Comparison of ENCODE assay signal across 8 cellular contexts in genomic region chrX:131830400-131831184, GRCh38.
A peak's percentile ranks its signal among the peaks of the same experiment; 100 is the strongest.
DNase-seq lines count a peak whose midpoint lies in the region; ATAC-seq, FAIRE-seq and TF ChIP-seq lines count a peak whose summit lies in the region.

No MANE protein-coding gene starts in this region.

- peak overlapping the region; percentile 50 for H3K4me2 ChIP-seq in SK-N-SH

- H3K4me1 ChIP-seq in SK-N-SH (ENCODE audit: control insufficient read depth in 1 of 2, insufficient read depth in 2 of 2, low read depth in 1 of 2, low read length in 1 of 2) (peaks cover 0 to 4% of the 10 kb centered on the region in 2 experiments; a peak in 1 of 4 replicates), kidney (ENCODE audit: control insufficient read depth in 1 of 2, insufficient read depth in 1 of 2, low read depth in 1 of 2, low read length in 2 of 2) (no peaks in the 10 kb centered on the region)

- no peaks in the 10 kb centered on the region for H4K20me1 ChIP-seq in SK-N-SH (ENCODE audit: insufficient read depth)

- in situ Hi-C loops in G401 (cut with HindIII; ENCODE audit: low sequenced_read_pairs), result no loop called here

- peak; percentile 86 for TF ChIP-seq CTCF in SK-N-SH (IDR thresholded peaks at IDR 0.05)
- TF ChIP-seq CTCF in kidney (IDR thresholded peaks at IDR 0.05; ENCODE audit: borderline replicate concordance, extremely low read depth, insufficient read depth), result peak; percentile 44

- POLR2A ChIA-PET in SK-N-SH (lab: Yijun Ruan, JAX), result no interaction called here

- H3K9me3 ChIP-seq in SK-N-SH (no peaks in the 10 kb centered on the region), kidney (ENCODE audit: control insufficient read depth in 1 of 2, low read length in 2 of 2) (no peaks in the 10 kb centered on the region)

- H3K27me3 ChIP-seq in SK-N-SH (ENCODE audit: insufficient read depth), result no peaks in the 10 kb centered on the region

- no peaks in the 10 kb centered on the region for H3F3A ChIP-seq in SK-N-SH (replicated peaks; ENCODE audit: insufficient read depth)

- H3K27ac ChIP-seq in SK-N-SH (ENCODE audit: low read depth in 2 of 2, low read length in 1 of 2) (no peak overlapping the region), kidney (ENCODE audit: low read depth in 2 of 2, low read length in 2 of 2) (peak overlapping the region in 1 of 2 donors; percentile 22)

- peak overlapping the region; percentile 81 for H2AFZ ChIP-seq in SK-N-SH (ENCODE audit: low read depth)

- H3K79me2 ChIP-seq in SK-N-SH (ENCODE audit: insufficient read depth), result no peaks in the 10 kb centered on the region

- H3K9ac ChIP-seq in SK-N-SH, result no peak overlapping the region
- H3K9ac ChIP-seq in kidney (ENCODE audit: low read length in 2 of 2), result no peak overlapping the region

- H3K36me3 ChIP-seq in SK-N-SH (replicated peaks in 1 of 2; ENCODE audit: control insufficient read depth in 1 of 2, insufficient read depth in 2 of 2, low read length in 1 of 2) (no peaks in the 10 kb centered on the region), kidney (ENCODE audit: control insufficient read depth in 1 of 2, insufficient read depth in 2 of 2, low read length in 2 of 2) (no peaks in the 10 kb centered on the region)

- no peak for TF ChIP-seq POLR2A in H54 (IDR thresholded peaks at IDR 0.05; ENCODE audit: low read depth, low read length)

- peak; percentile 58 for DNase-seq in G401 (ENCODE audit: low spot score)
- peak; percentile 32 for DNase-seq in H54 (ENCODE audit: insufficient read length, low spot score)
- DNase-seq in NAMALWA (ENCODE audit: low spot score), result peak; percentile 26
- DNase-seq in SK-N-SH, result peak; percentile 56
- peak; percentile 65 for DNase-seq in central memory CD4-positive, alpha-beta T cell
- peak; percentile 86 for DNase-seq in kidney
- peak; percentile 72 for DNase-seq in stimulated activated CD4-positive, alpha-beta T cell treated with anti-CD3 and anti-CD28 coated beads, Interleukin-1b, Interleukin-23, amount 100 ng/mL, for 48 hours

- intact Hi-C loops in kidney (cut with DNase I), result no loop called here

- 41% methylated on average over 10 of the region's 15 CpGs for WGBS in SK-N-SH (ENCODE audit: low lambda C conversion rate)

- no peak for ATAC-seq in HG03280 (IDR thresholded peaks at IDR 0.05; ENCODE audit: unreplicated experiment)

- no peak for TF ChIP-seq EP300 in SK-N-SH (IDR thresholded peaks at IDR 0.05; ENCODE audit: borderline replicate concordance in 1 of 2, low read depth in 1 of 2, low read length in 1 of 2)

- FAIRE-seq in H54 (lab: Jason Lieb, UNC) (peak; percentile 97), kidney (lab: Jason Lieb, UNC) (peak; percentile 76)

- H3K9me2 ChIP-seq in SK-N-SH, result no peaks in the 10 kb centered on the region

- H3K4me3 ChIP-seq in SK-N-SH (ENCODE audit: low read depth in 2 of 2, low read length in 1 of 2) (peak overlapping the region; percentile 35 to 41), kidney (ENCODE audit: low read length in 2 of 2) (peak overlapping the region in 1 of 2 donors; percentile 21)

- CTCF ChIA-PET in SK-N-SH (lab: Yijun Ruan, JAX), result interaction anchor here (0.7 to 3.0 kb wide), 3 partner anchors 8 to 68 kb away, joined by 4 to 20 read pairs (median 7); no protein-coding TSS in a partner anchor

- peak; percentile 86 for TF ChIP-seq RAD21 in SK-N-SH (IDR thresholded peaks at IDR 0.05; ENCODE audit: low read length)

TF ChIP-seq in SK-N-SH, 30 proteins besides CTCF, POLR2A, EP300 and RAD21:
- TF ChIP-seq SMC3 (IDR thresholded peaks at IDR 0.05; ENCODE audit: low read depth, low read length) (peak; percentile 42), GABPA (IDR thresholded peaks at IDR 0.05; ENCODE audit: low read depth) (peak; percentile 68), GATA2 (CRISPR knock-in tag; IDR thresholded peaks at IDR 0.05) (no peak), CHD2 (IDR thresholded peaks at IDR 0.05; ENCODE audit: low read length, partially characterized antibody) (peak; percentile 25), YY1 (IDR thresholded peaks at IDR 0.05; ENCODE audit: low read depth) (peak; percentile 76), USF1 (IDR thresholded peaks at IDR 0.05; ENCODE audit: borderline replicate concordance, low read depth) (peak; percentile 46; the same call in 1 of the 2 replicates), ZBTB33 (IDR thresholded peaks at IDR 0.05; ENCODE audit: borderline replicate concordance, low read depth) (0 out of 2 replicates have a peak, but pooled peaks have one; percentile 50), FOXJ3 (CRISPR knock-in tag; IDR thresholded peaks at IDR 0.05) (no peak), ELF1 (IDR thresholded peaks at IDR 0.05) (0 out of 2 replicates have a peak, but pooled peaks have one; percentile 28)
- TF ChIP-seq, protein P1, sequence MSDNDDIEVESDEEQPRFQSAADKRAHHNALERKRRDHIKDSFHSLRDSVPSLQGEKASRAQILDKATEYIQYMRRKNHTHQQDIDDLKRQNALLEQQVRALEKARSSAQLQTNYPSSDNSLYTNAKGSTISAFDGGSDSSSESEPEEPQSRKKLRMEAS (IDR thresholded peaks at IDR 0.05; ENCODE audit: low read depth), result peak; percentile 43; the same call in 1 of the 2 replicates

Comparison
In these comparisons a context has a peak if more than half of its experiments do, and no peak if none do; other contexts are left out.
1. DNase-seq: peak in every context shown above with its lines; median percentile 86 in kidney; 72 in stimulated activated CD4-positive, alpha-beta T cell treated with anti-CD3 and anti-CD28 coated beads, Interleukin-1b, Interleukin-23, amount 100 ng/mL, for 48 hours; 65 in central memory CD4-positive, alpha-beta T cell; 58 in G401; 56 in SK-N-SH; 32 in H54; 26 in NAMALWA.